ENCODE assay signal across 1 cellular context in genomic region chr22:43515902-43516301, GRCh38.
TF ChIP-seq lines count a peak whose summit lies in the region.

No MANE protein-coding gene starts in this region.

TF ChIP-seq in K562, 482 proteins besides CTCF, POLR2A, EP300 and RAD21:
- TF ChIP-seq TRIM25 (IDR thresholded peaks at IDR 0.05; ENCODE audit: borderline replicate concordance) (no peak), ETV1 (tag; conservative IDR thresholded peaks at IDR 0.05; ENCODE audit: low read depth) (no peak), ZSCAN29 (IDR thresholded peaks at IDR 0.05) (no peak), ZNF354B (CRISPR knock-in tag; IDR thresholded peaks at IDR 0.05) (no peak), ZNF695 (CRISPR knock-in tag; IDR thresholded peaks at IDR 0.05) (no peak), ZFP91 (CRISPR knock-in tag; IDR thresholded peaks at IDR 0.05) (no peak), POLR2B (IDR thresholded peaks at IDR 0.05; ENCODE audit: low read depth, partially characterized antibody) (no peak), RNF2 (IDR thresholded peaks at IDR 0.05) (no peak), NFRKB (IDR thresholded peaks at IDR 0.05; ENCODE audit: low read depth) (no peak), ZNF253 (CRISPR knock-in tag; conservative IDR thresholded peaks at IDR 0.05) (no peak), KLF13 (tag; IDR thresholded peaks at IDR 0.05; ENCODE audit: borderline replicate concordance, low read depth) (no peak), ZNF12 (CRISPR knock-in tag; IDR thresholded peaks at IDR 0.05) (no peak)
- TF ChIP-seq, protein P1, sequence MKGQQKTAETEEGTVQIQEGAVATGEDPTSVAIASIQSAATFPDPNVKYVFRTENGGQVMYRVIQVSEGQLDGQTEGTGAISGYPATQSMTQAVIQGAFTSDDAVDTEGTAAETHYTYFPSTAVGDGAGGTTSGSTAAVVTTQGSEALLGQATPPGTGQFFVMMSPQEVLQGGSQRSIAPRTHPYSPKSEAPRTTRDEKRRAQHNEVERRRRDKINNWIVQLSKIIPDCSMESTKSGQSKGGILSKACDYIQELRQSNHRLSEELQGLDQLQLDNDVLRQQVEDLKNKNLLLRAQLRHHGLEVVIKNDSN (CRISPR knock-in tag; IDR thresholded peaks at IDR 0.05), result no peak
- TF ChIP-seq, protein P2, sequence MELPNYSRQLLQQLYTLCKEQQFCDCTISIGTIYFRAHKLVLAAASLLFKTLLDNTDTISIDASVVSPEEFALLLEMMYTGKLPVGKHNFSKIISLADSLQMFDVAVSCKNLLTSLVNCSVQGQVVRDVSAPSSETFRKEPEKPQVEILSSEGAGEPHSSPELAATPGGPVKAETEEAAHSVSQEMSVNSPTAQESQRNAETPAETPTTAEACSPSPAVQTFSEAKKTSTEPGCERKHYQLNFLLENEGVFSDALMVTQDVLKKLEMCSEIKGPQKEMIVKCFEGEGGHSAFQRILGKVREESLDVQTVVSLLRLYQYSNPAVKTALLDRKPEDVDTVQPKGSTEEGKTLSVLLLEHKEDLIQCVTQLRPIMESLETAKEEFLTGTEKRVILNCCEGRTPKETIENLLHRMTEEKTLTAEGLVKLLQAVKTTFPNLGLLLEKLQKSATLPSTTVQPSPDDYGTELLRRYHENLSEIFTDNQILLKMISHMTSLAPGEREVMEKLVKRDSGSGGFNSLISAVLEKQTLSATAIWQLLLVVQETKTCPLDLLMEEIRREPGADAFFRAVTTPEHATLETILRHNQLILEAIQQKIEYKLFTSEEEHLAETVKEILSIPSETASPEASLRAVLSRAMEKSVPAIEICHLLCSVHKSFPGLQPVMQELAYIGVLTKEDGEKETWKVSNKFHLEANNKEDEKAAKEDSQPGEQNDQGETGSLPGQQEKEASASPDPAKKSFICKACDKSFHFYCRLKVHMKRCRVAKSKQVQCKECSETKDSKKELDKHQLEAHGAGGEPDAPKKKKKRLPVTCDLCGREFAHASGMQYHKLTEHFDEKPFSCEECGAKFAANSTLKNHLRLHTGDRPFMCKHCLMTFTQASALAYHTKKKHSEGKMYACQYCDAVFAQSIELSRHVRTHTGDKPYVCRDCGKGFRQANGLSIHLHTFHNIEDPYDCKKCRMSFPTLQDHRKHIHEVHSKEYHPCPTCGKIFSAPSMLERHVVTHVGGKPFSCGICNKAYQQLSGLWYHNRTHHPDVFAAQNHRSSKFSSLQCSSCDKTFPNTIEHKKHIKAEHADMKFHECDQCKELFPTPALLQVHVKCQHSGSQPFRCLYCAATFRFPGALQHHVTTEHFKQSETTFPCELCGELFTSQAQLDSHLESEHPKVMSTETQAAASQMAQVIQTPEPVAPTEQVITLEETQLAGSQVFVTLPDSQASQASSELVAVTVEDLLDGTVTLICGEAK (IDR thresholded peaks at IDR 0.05), result no peak
- TF ChIP-seq, protein P2 (CRISPR knock-in tag; IDR thresholded peaks at IDR 0.05), result no peak
- TF ChIP-seq, protein P3, sequence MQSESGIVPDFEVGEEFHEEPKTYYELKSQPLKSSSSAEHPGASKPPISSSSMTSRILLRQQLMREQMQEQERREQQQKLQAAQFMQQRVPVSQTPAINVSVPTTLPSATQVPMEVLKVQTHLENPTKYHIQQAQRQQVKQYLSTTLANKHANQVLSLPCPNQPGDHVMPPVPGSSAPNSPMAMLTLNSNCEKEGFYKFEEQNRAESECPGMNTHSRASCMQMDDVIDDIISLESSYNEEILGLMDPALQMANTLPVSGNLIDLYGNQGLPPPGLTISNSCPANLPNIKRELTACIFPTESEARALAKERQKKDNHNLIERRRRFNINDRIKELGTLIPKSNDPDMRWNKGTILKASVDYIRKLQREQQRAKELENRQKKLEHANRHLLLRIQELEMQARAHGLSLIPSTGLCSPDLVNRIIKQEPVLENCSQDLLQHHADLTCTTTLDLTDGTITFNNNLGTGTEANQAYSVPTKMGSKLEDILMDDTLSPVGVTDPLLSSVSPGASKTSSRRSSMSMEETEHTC (IDR thresholded peaks at IDR 0.05), result no peak
